In the genomic region with DNA sequence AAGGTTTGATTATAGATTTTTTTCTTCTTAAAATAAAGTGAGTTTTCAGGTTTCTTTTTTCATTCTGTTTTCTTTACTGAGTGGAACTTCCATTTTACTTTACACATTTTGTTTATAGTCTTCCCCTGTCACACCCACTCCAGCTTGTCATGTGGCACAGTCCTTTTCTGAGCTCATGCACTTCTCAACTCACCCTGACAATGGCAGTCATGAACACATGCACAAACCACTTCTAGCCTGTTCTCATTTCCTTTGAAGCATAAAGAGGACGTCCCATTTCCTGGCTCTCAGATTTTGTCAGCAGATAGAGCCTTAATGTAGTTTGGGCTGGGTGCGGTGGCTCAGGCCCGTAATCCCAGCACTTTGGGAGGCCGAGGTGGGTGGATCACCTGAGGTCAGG, we compare ENCODE assay signal across 10 cellular contexts.
DNase-seq lines count a peak whose midpoint lies in the region; ATAC-seq and TF ChIP-seq lines count a peak whose summit lies in the region.
"Had no signal": no experiment of that assay in that cellular context is flagged by ENCODE, and none has a peak within 500 bp of the region (broad histone marks: within the 10 kb centered on the region; RNA-seq: fewer than 3 reads in every experiment).

No MANE protein-coding gene starts in this region.

- no peaks in the 10 kb centered on the region for H3K27me3 ChIP-seq in Loucy (ENCODE audit: insufficient read depth, low read length, poor library complexity, severe bottlenecking)

- H3K36me3 ChIP-seq in Loucy (ENCODE audit: insufficient read depth, low read length) = no peaks in the 10 kb centered on the region

- peaks cover 16% of the 10 kb centered on the region for H3K27me3 Mint-ChIP-seq in activated naive CD4-positive, alpha-beta T cell treated with anti-CD3 and anti-CD28 coated beads, Interleukin-2, amount 10 ng/mL, durations not matched to agents 7 days and 5 days

- no peak overlapping the region for H3K27ac Mint-ChIP-seq in activated naive CD4-positive, alpha-beta T cell treated with anti-CD3 and anti-CD28 coated beads, Interleukin-2, amount 10 ng/mL, durations not matched to agents 7 days and 5 days

- peaks cover 9% of the 10 kb centered on the region for H3K4me1 Mint-ChIP-seq in activated naive CD4-positive, alpha-beta T cell treated with anti-CD3 and anti-CD28 coated beads, Interleukin-2, amount 10 ng/mL, durations not matched to agents 7 days and 5 days

- in situ Hi-C loops in GM13976 (cut with MboI; ENCODE audit: low sequenced_read_pairs, unreplicated experiment) = no loop called here

- H3K36me3 Mint-ChIP-seq in activated naive CD4-positive, alpha-beta T cell treated with anti-CD3 and anti-CD28 coated beads, Interleukin-2, amount 10 ng/mL, durations not matched to agents 7 days and 5 days = no peaks in the 10 kb centered on the region

- no peaks in the 10 kb centered on the region for H3K9me2 ChIP-seq in Loucy (replicated peaks; ENCODE audit: low read depth, low read length)

- DNase-seq in AML-193 (lab: John Stamatoyannopoulos, UW) (peak; percentile 51 to 52), GM13976 (ENCODE audit: low spot score) (peak; percentile 67), HPDE6-E6E7 (ENCODE audit: extremely low spot score) (no peak), caudate nucleus (lab: John Stamatoyannopoulos, UW) (no peak)
- peak; percentile 79 for DNase-seq in activated naive CD4-positive, alpha-beta T cell treated with anti-CD3 and anti-CD28 coated beads, Interleukin-2, amount 10 ng/mL, durations not matched to agents 7 days and 5 days
- DNase-seq: mammary epithelial cell, NCI-H526 treated with DMSO at 0.1 percent for 48 hours had no signal

- H3K27ac ChIP-seq in caudate nucleus (ENCODE audit: low read depth, low read length) = no peak overlapping the region

- H3K79me2 ChIP-seq in Loucy (ENCODE audit: insufficient read depth, low read length) = peaks cover 2% of the 10 kb centered on the region; the same call in 1 of the 2 replicates

- CTCF ChIA-PET in activated naive CD4-positive, alpha-beta T cell treated with anti-CD3 and anti-CD28 coated beads, Interleukin-2, amount 10 ng/mL, durations not matched to agents 7 days and 5 days (lab: Charles Lee) = interaction anchor here (1.1 to 2.1 kb wide), 3 partner anchors 187 to 313 kb away, joined by 3 to 29 read pairs (median 4); a partner anchor contains a TSS

- no peak overlapping the region; the same call in 1 of the 2 replicates for H2AFZ ChIP-seq in Loucy (ENCODE audit: low read length)

- no peak overlapping the region for H3K9ac ChIP-seq in Loucy (ENCODE audit: low read depth, low read length, poor library complexity, severe bottlenecking)

- peak overlapping the region; percentile 59 for H3K4me2 ChIP-seq in Loucy (ENCODE audit: low read depth, low read length, poor library complexity, severe bottlenecking)

- no peak overlapping the region for H3K4me3 Mint-ChIP-seq in activated naive CD4-positive, alpha-beta T cell treated with anti-CD3 and anti-CD28 coated beads, Interleukin-2, amount 10 ng/mL, durations not matched to agents 7 days and 5 days

- H3F3A ChIP-seq in Loucy (ENCODE audit: low read depth) = no peaks in the 10 kb centered on the region

- no peaks in the 10 kb centered on the region for H3K9me3 ChIP-seq in Loucy (ENCODE audit: insufficient read depth, low read depth, low read length)

- peaks cover 2% of the 10 kb centered on the region for H4K20me1 ChIP-seq in Loucy (ENCODE audit: insufficient read depth, low read length, poor library complexity, severe bottlenecking)

- peaks cover 21% of the 10 kb centered on the region for H3K4me1 ChIP-seq in Loucy (ENCODE audit: insufficient read depth, low read length, poor library complexity, severe bottlenecking)

- TF ChIP-seq CTCF in GM13976 (IDR thresholded peaks at IDR 0.05; ENCODE audit: borderline replicate concordance, control extremely low read depth, extremely low read depth, insufficient read depth, missing control alignments) (no peak), Loucy (conservative IDR thresholded peaks at IDR 0.05; ENCODE audit: low read length) (peak; percentile 33)

- ATAC-seq in HG02970 (IDR thresholded peaks at IDR 0.05; ENCODE audit: low FRiP score, unreplicated experiment) = no peak
- ATAC-seq in GM19463 (IDR thresholded peaks at IDR 0.05; ENCODE audit: unreplicated experiment) = no peak

- peaks cover 12% of the 10 kb centered on the region for H3K9me3 Mint-ChIP-seq in activated naive CD4-positive, alpha-beta T cell treated with anti-CD3 and anti-CD28 coated beads, Interleukin-2, amount 10 ng/mL, durations not matched to agents 7 days and 5 days

- H3K4me3 ChIP-seq in Loucy (ENCODE audit: low read length, poor library complexity, severe bottlenecking) = peak overlapping the region; percentile 35

Comparison
In these comparisons a context has a peak if more than half of its experiments do, and no peak if none do; other contexts are left out.
1. DNase-seq: peak in AML-193 (2 of 2), GM13976 (single experiment) and activated naive CD4-positive, alpha-beta T cell treated with anti-CD3 and anti-CD28 coated beads, Interleukin-2, amount 10 ng/mL, durations not matched to agents 7 days and 5 days (single experiment); none in HPDE6-E6E7 (single experiment) and caudate nucleus (0 of 61).